In genomic region chr6:116430860-116431259, GRCh38 we compare ENCODE assay signal across 2 cellular contexts.
TF ChIP-seq lines count a peak whose summit lies in the region.

No MANE protein-coding gene starts in this region.

TF ChIP-seq in HepG2, 621 proteins besides CTCF, POLR2A, EP300 and RAD21:
- TF ChIP-seq MNT (IDR thresholded peaks at IDR 0.05): no peak
- no peak for TF ChIP-seq NR3C1 (CRISPR knock-in tag; IDR thresholded peaks at IDR 0.05)
- no peak for TF ChIP-seq ZFY (CRISPR knock-in tag; IDR thresholded peaks at IDR 0.05)
- TF ChIP-seq ZNF530 (CRISPR knock-in tag; IDR thresholded peaks at IDR 0.05; ENCODE audit: low read depth): no peak

TF ChIP-seq in GM12878, 131 proteins besides CTCF, POLR2A, EP300 and RAD21:
- no peak for TF ChIP-seq HCFC1 (IDR thresholded peaks at IDR 0.05; ENCODE audit: low read length)
- TF ChIP-seq ZNF687 (IDR thresholded peaks at IDR 0.05): no peak
- no peak for TF ChIP-seq SP1 (IDR thresholded peaks at IDR 0.05; ENCODE audit: low read depth, low read length)
- TF ChIP-seq LARP7 (IDR thresholded peaks at IDR 0.05): no peak
- no peak for TF ChIP-seq USF2 (IDR thresholded peaks at IDR 0.05; ENCODE audit: borderline replicate concordance, low read depth, low read length)
- TF ChIP-seq SMARCA5 (IDR thresholded peaks at IDR 0.05): no peak
- TF ChIP-seq SRF (IDR thresholded peaks at IDR 0.05; ENCODE audit: low read depth in 2 of 2, low read length in 2 of 2): no peak
- no peak for TF ChIP-seq EZH2 (IDR thresholded peaks at IDR 0.05; ENCODE audit: borderline replicate concordance, control insufficient read depth, low read depth, low read length)
- no peak for TF ChIP-seq CHD2 (IDR thresholded peaks at IDR 0.05; ENCODE audit: borderline replicate concordance, low read depth, low read length)
- TF ChIP-seq YY1 (IDR thresholded peaks at IDR 0.05; ENCODE audit: low read depth, low read length): no peak
- no peak for TF ChIP-seq ETV6 (conservative IDR thresholded peaks at IDR 0.05 in 1 of 2, IDR thresholded peaks at IDR 0.05 in 1 of 2; ENCODE audit: borderline replicate concordance in 1 of 2, low read depth in 1 of 2)
- no peak for TF ChIP-seq ZNF207 (IDR thresholded peaks at IDR 0.05; ENCODE audit: borderline replicate concordance)
- no peak for TF ChIP-seq FOXM1 (IDR thresholded peaks at IDR 0.05; ENCODE audit: low read depth, low read length)
- no peak for TF ChIP-seq SPI1 (IDR thresholded peaks at IDR 0.05; ENCODE audit: borderline replicate concordance, insufficient read depth, low read depth, low read length)
- no peak for TF ChIP-seq ELK1 (IDR thresholded peaks at IDR 0.05; ENCODE audit: low read depth, low read length)
- no peak for TF ChIP-seq IKZF2 (IDR thresholded peaks at IDR 0.05)
